ENCODE assay signal across 7 cellular contexts in the genomic region with DNA sequence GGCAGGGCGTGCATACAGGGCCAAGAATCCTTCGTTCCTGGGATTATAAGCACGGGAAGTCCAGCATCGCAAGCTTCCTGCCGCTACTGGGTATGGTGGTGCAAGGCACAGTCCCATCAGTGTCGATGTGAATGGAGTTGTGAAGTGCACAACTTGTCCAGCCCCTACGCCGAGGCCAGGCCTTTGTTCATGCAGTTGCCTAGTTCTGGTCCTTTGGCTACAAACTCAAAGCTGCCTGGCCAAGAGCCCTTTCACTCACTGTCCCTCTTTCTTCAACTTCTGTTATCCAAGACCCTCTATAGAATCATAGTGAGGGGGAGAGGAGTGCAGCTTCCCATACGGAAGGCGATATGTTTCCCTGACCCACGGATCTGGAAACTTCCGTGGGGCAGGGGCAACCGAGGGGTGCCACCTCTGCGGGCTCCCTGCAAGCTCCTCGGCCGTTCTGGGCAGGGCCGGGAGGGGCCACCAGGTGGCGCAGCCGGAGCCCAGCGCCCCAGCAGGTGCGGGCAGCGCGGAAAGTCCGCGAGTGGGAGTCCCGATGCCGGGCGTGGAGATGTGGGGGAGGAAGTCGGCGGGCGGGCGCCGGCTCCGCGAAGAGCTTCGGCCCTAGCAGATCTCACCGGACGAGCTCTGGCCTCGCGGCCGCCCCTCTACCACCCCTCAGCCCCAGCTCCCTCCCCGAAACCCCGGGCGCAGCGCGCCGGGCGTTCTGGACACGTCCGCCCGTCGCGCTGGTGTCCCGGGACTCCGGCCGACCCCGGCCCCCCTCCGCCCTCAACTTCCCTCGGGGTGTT. TPM values are rescaled to one million over a fixed set of nuclear protein-coding genes. Genes with fewer than 3 reads are reported as not detected.
A peak's percentile ranks its signal among the peaks of the same experiment; 100 is the strongest.
DNase-seq lines count a peak whose midpoint lies in the region; ATAC-seq and TF ChIP-seq lines count a peak whose summit lies in the region.

No MANE protein-coding gene starts in this region.

- H3K36me3 Mint-ChIP-seq in activated CD4-positive, alpha-beta T cell treated with anti-CD3 and anti-CD28 coated beads, Interleukin-2, amount 10 ng/mL, durations not matched to agents 7 days and 5 days (ENCODE audit: low read depth) = peaks cover 53% of the 10 kb centered on the region

- peak; percentile 63 for TF ChIP-seq CTCF in lung (IDR thresholded peaks at IDR 0.05; ENCODE audit: control extremely low read depth, extremely low read depth)

- H3K9me3 ChIP-seq in lung (ENCODE audit: control insufficient read depth in 2 of 2, insufficient read depth in 1 of 2, low read length in 1 of 2) = peaks cover 0 to 2% of the 10 kb centered on the region in 2 donors

- WGBS in lung, 2 donors = 9 to 13% methylated on average over 37 to 59 of the region's 59 CpGs

- H3K27me3 ChIP-seq in lung (ENCODE audit: control insufficient read depth, insufficient read depth) = no peaks in the 10 kb centered on the region

- H3K4me1 Mint-ChIP-seq in activated CD4-positive, alpha-beta T cell treated with anti-CD3 and anti-CD28 coated beads, Interleukin-2, amount 10 ng/mL, durations not matched to agents 7 days and 5 days = peaks cover 57% of the 10 kb centered on the region

- H3K27ac ChIP-seq in lung (ENCODE audit: low read depth in 1 of 2, low read length in 1 of 2) = peak overlapping the region in 1 of 2 donors; percentile 44

- CTCF ChIA-PET in activated CD4-positive, alpha-beta T cell treated with anti-CD3 and anti-CD28 coated beads, Interleukin-2, amount 10 ng/mL, durations not matched to agents 7 days and 5 days (lab: Charles Lee) = interaction anchor here (0.7 to 9.6 kb wide), 56 partner anchors 9 to 159 kb away, joined by 3 to 194 read pairs (median 6); no protein-coding TSS in a partner anchor

- H3K4me1 ChIP-seq in lung (ENCODE audit: control insufficient read depth in 2 of 2, insufficient read depth in 2 of 2, low read length in 2 of 2) = peaks cover 0 to 2% of the 10 kb centered on the region in 2 donors

- H3K36me3 ChIP-seq in lung (ENCODE audit: control insufficient read depth in 2 of 2, insufficient read depth in 2 of 2, low read length in 2 of 2) = no peaks in the 10 kb centered on the region

- H3K9me3 Mint-ChIP-seq in activated CD4-positive, alpha-beta T cell treated with anti-CD3 and anti-CD28 coated beads, Interleukin-2, amount 10 ng/mL, durations not matched to agents 7 days and 5 days = peaks cover 2% of the 10 kb centered on the region

- POLR2A ChIA-PET in activated CD4-positive, alpha-beta T cell treated with anti-CD3 and anti-CD28 coated beads, Interleukin-2, amount 10 ng/mL, durations not matched to agents 7 days and 5 days (lab: Charles Lee) = interaction anchor here (0.9 to 2.3 kb wide), 11 partner anchors 29 to 135 kb away, joined by 3 to 20 read pairs (median 6); no protein-coding TSS in a partner anchor

- peak overlapping the region; percentile 98 for H3K4me3 Mint-ChIP-seq in activated CD4-positive, alpha-beta T cell treated with anti-CD3 and anti-CD28 coated beads, Interleukin-2, amount 10 ng/mL, durations not matched to agents 7 days and 5 days

- no peaks in the 10 kb centered on the region for H3K27me3 Mint-ChIP-seq in activated CD4-positive, alpha-beta T cell treated with anti-CD3 and anti-CD28 coated beads, Interleukin-2, amount 10 ng/mL, durations not matched to agents 7 days and 5 days

- peak overlapping the region; percentile 95 for H3K27ac Mint-ChIP-seq in activated CD4-positive, alpha-beta T cell treated with anti-CD3 and anti-CD28 coated beads, Interleukin-2, amount 10 ng/mL, durations not matched to agents 7 days and 5 days

- peak overlapping the region; percentile 49 for H3K4me3 ChIP-seq in lung

- ATAC-seq in GM18499 (IDR thresholded peaks at IDR 0.05; ENCODE audit: insufficient read depth, unreplicated experiment) (peak; percentile 32), HG02571 (IDR thresholded peaks at IDR 0.05; ENCODE audit: unreplicated experiment) (peak; percentile 58), lung (ENCODE audit: insufficient read depth, low FRiP score) (peak; percentile 94)

- peak; percentile 27 for DNase-seq in NCI-H1105 (lab: John Stamatoyannopoulos, UW)
- DNase-seq in activated CD4-positive, alpha-beta T cell treated with anti-CD3 and anti-CD28 coated beads, Interleukin-2, amount 10 ng/mL, durations not matched to agents 7 days and 5 days = peak; percentile 86
- peak; percentile 9 to 54 for DNase-seq in dermis microvascular lymphatic vessel endothelial cell (ENCODE audit: low read depth in 2 of 2)
- peak; percentile 60 for DNase-seq in lung (ENCODE audit: low spot score)
- DNase-seq in stimulated activated CD4-positive, alpha-beta T cell treated with anti-CD3 and anti-CD28 coated beads, TNF-alpha, amount 100 ng/mL, for 48 hours (ENCODE audit: low read depth in 3 of 3) = peak; percentile 74 to 82 (median 81)

RNA-seq across cellular contexts. Expression of a gene that starts 0.7 kb away (rescaled TPM):
- 100 to 1,000 TPM; 185 to 204 TPM for total RNA-seq in activated CD4-positive, alpha-beta T cell treated with anti-CD3 and anti-CD28 coated beads, Interleukin-2, amount 10 ng/mL, durations not matched to agents 7 days and 5 days
- total RNA-seq in dermis microvascular lymphatic vessel endothelial cell (0.13 and 0.26 TPM in 2 replicates), lung (1 to 10 TPM; 2.5 to 7.5 TPM)
- 1 to 10 TPM in 1 of 2 donors, under 1 TPM in 1; 0.81 to 2.6 TPM for polyA plus RNA-seq in lung

Comparison
In these comparisons a context has a peak if more than half of its experiments do, and no peak if none do; other contexts are left out.
1. ATAC-seq: peak in every context shown above with its lines; median percentile 94 in lung; 58 in HG02571; 32 in GM18499.
2. DNase-seq: peak in every context shown above with its lines; median percentile 86 in activated CD4-positive, alpha-beta T cell treated with anti-CD3 and anti-CD28 coated beads, Interleukin-2, amount 10 ng/mL, durations not matched to agents 7 days and 5 days; 81 in stimulated activated CD4-positive, alpha-beta T cell treated with anti-CD3 and anti-CD28 coated beads, TNF-alpha, amount 100 ng/mL, for 48 hours; 60 in lung; 32 in dermis microvascular lymphatic vessel endothelial cell; 27 in NCI-H1105.
3. RNA of a gene that starts 0.7 kb away (total RNA-seq): 185 to 204 TPM in activated CD4-positive, alpha-beta T cell treated with anti-CD3 and anti-CD28 coated beads, Interleukin-2, amount 10 ng/mL, durations not matched to agents 7 days and 5 days; 2.5 to 7.5 TPM in lung and 0.13 to 0.26 TPM in dermis microvascular lymphatic vessel endothelial cell; every median in the first group is over 10 times any median in the second.